23 cellular contexts compared by ENCODE assay signal in genomic region chr6:156350337-156350736, GRCh38.
"Had no signal": no experiment of that assay in that cellular context is flagged by ENCODE, and none has a peak within 500 bp of the region (broad histone marks: within the 10 kb centered on the region; RNA-seq: fewer than 3 reads in every experiment).

No MANE protein-coding gene starts in this region.

- DNase-seq: colonic mucosa; cortex of kidney; dermis blood vessel endothelial cell; dorsolateral prefrontal cortex; effector CD4-positive, alpha-beta T cell; effector CD8-positive, alpha-beta T cell; effector memory CD4-positive, alpha-beta T cell; effector memory CD8-positive, alpha-beta T cell; endodermal cell; erythroblast; esophagus squamous epithelium; foreskin fibroblast; foreskin keratinocyte; foreskin melanocyte; gastrocnemius medialis; glutamatergic neuron; head of caudate nucleus; heart left ventricle; heart right ventricle had no signal

- H3K27me3 ChIP-seq: colonic mucosa, esophagus squamous epithelium, foreskin keratinocyte, gastrocnemius medialis had no signal

- H3K36me3 ChIP-seq: colonic mucosa, esophagus squamous epithelium, gastrocnemius medialis, gastroesophageal sphincter, heart left ventricle, heart right ventricle had no signal

- H3K9me3 Mint-ChIP-seq: dendritic cell treated with granulocyte-macrophage colony-stimulating factor and Interleukin-4, amounts not matched to agents 40 ng/mL and 50 ng/mL, for 4 days; effector memory CD8-positive, alpha-beta T cell; endodermal cell had no signal

- H3K4me1 ChIP-seq: colonic mucosa, foreskin keratinocyte, gastrocnemius medialis, gastroesophageal sphincter had no signal

- H3K4me1 Mint-ChIP-seq: endodermal cell had no signal

- H3K9me3 ChIP-seq: colonic mucosa, esophagus squamous epithelium, gastrocnemius medialis, gastroesophageal sphincter, heart left ventricle had no signal

- H3K27me3 Mint-ChIP-seq: dendritic cell treated with granulocyte-macrophage colony-stimulating factor and Interleukin-4, amounts not matched to agents 40 ng/mL and 50 ng/mL, for 4 days had no signal

- H3K27ac Mint-ChIP-seq: dendritic cell treated with granulocyte-macrophage colony-stimulating factor and Interleukin-4, amounts not matched to agents 40 ng/mL and 50 ng/mL, for 4 days; effector memory CD8-positive, alpha-beta T cell; endodermal cell had no signal

- H3K27ac ChIP-seq: colonic mucosa, coronary artery, dorsolateral prefrontal cortex, epithelial cell of prostate, esophagus squamous epithelium, foreskin keratinocyte, gastrocnemius medialis, gastroesophageal sphincter, heart left ventricle, heart right ventricle had no signal

- H3K4me3 ChIP-seq: colonic mucosa, coronary artery, dorsolateral prefrontal cortex, esophagus squamous epithelium, gastrocnemius medialis, gastroesophageal sphincter, heart left ventricle, heart right ventricle had no signal

- H3K4me3 Mint-ChIP-seq: dendritic cell treated with granulocyte-macrophage colony-stimulating factor and Interleukin-4, amounts not matched to agents 40 ng/mL and 50 ng/mL, for 4 days; effector memory CD8-positive, alpha-beta T cell; endodermal cell had no signal
